16 cellular contexts compared by ENCODE assay signal in genomic region chr2:129828829-129829228, GRCh38.
A peak's percentile ranks its signal among the peaks of the same experiment; 100 is the strongest.
DNase-seq lines count a peak whose midpoint lies in the region; TF ChIP-seq lines count a peak whose summit lies in the region.
"Had no signal": no experiment of that assay in that cellular context is flagged by ENCODE, and none has a peak within 500 bp of the region (broad histone marks: within the 10 kb centered on the region; RNA-seq: fewer than 3 reads in every experiment).

No MANE protein-coding gene starts in this region.

- H3K27me3 Mint-ChIP-seq in brain = peaks cover 2% of the 10 kb centered on the region
- H3K27me3 Mint-ChIP-seq in glutamatergic neuron (ENCODE audit: unreplicated experiment) = peaks cover 1% of the 10 kb centered on the region
- H3K27me3 Mint-ChIP-seq in nephron progenitor cell (ENCODE audit: low read depth, poor library complexity) = peaks cover 10% of the 10 kb centered on the region
- H3K27me3 Mint-ChIP-seq: CD4-positive, CD25-positive, alpha-beta regulatory T cell had no signal

- H3K9me3 Mint-ChIP-seq in brain (peaks cover 31 to 40% (median 35%) of the 10 kb centered on the region in 5 experiments), glutamatergic neuron (ENCODE audit: unreplicated experiment) (peaks cover 12% of the 10 kb centered on the region), nephron progenitor cell (peaks cover 35% of the 10 kb centered on the region)

- no peaks in the 10 kb centered on the region for H3K9me3 ChIP-seq in BE2C

- H3K27me3 ChIP-seq in BE2C = no peaks in the 10 kb centered on the region

- H3K27ac Mint-ChIP-seq in brain = peak overlapping the region in 4 of 5 experiments; percentile 60 to 84 (median 63)
- H3K27ac Mint-ChIP-seq in glutamatergic neuron (ENCODE audit: unreplicated experiment) = peak overlapping the region; percentile 81
- H3K27ac Mint-ChIP-seq in nephron progenitor cell = no peak overlapping the region
- H3K27ac Mint-ChIP-seq: B cell; CD4-positive, CD25-positive, alpha-beta regulatory T cell; CD8-positive, alpha-beta memory T cell; HFFc6 had no signal

- H3K4me1 Mint-ChIP-seq in brain (peaks cover 21% of the 10 kb centered on the region), glutamatergic neuron (ENCODE audit: low read depth, unreplicated experiment) (peaks cover 18% of the 10 kb centered on the region), nephron progenitor cell (peaks cover 22% of the 10 kb centered on the region)
- H3K4me1 Mint-ChIP-seq: B cell; CD4-positive, CD25-positive, alpha-beta regulatory T cell; CD8-positive, alpha-beta memory T cell had no signal

- no peak for TF ChIP-seq CTCF in brain (conservative IDR thresholded peaks at IDR 0.05)
- TF ChIP-seq CTCF in glutamatergic neuron (IDR thresholded peaks at IDR 0.05; ENCODE audit: partially characterized antibody, unreplicated experiment) = no peak
- TF ChIP-seq CTCF in BE2C (IDR thresholded peaks at IDR 0.05; ENCODE audit: low read depth, low read length) = no peak
- TF ChIP-seq CTCF in nephron progenitor cell (IDR thresholded peaks at IDR 0.05) = no peak

- no peak overlapping the region for H3K4me3 ChIP-seq in BE2C (ENCODE audit: low read depth, low read length)
- H3K4me3 ChIP-seq: GM23248 had no signal

- peak overlapping the region in 1 of 5 experiments; percentile 47 for H3K4me3 Mint-ChIP-seq in brain
- H3K4me3 Mint-ChIP-seq in glutamatergic neuron (ENCODE audit: unreplicated experiment) = no peak overlapping the region
- no peak overlapping the region for H3K4me3 Mint-ChIP-seq in nephron progenitor cell
- H3K4me3 Mint-ChIP-seq: B cell; CD4-positive, CD25-positive, alpha-beta regulatory T cell; CD8-positive, alpha-beta memory T cell; HFFc6 had no signal

- no peaks in the 10 kb centered on the region for H3K4me1 ChIP-seq in BE2C

- DNase-seq in Ammon's horn (ENCODE audit: low spot score) (peak; percentile 53), glutamatergic neuron (no peak), putamen (ENCODE audit: low spot score) (peak; percentile 23), BE2C (no peak), NK-92 (lab: John Stamatoyannopoulos, UW; ENCODE audit: unreplicated experiment) (no peak), nephron progenitor cell (no peak)
- DNase-seq: 8988T; CD4-positive, CD25-positive, alpha-beta regulatory T cell; CD8-positive, alpha-beta memory T cell; COR-L47; DMS79; GDM1; GM23248; HFFc6 had no signal

- H3K36me3 Mint-ChIP-seq in brain = peaks cover 26% of the 10 kb centered on the region
- H3K36me3 Mint-ChIP-seq in glutamatergic neuron (ENCODE audit: unreplicated experiment) = peaks cover 23% of the 10 kb centered on the region
- H3K36me3 Mint-ChIP-seq in nephron progenitor cell (ENCODE audit: low read depth) = peaks cover 24% of the 10 kb centered on the region

- H3K36me3 ChIP-seq in BE2C = no peaks in the 10 kb centered on the region

Comparison
In these comparisons a context has a peak if more than half of its experiments do, and no peak if none do; other contexts are left out.
1. DNase-seq: peak in Ammon's horn (single experiment) and putamen (single experiment); none in glutamatergic neuron (single experiment), BE2C (single experiment), NK-92 (single experiment) and nephron progenitor cell (single experiment).